ENCODE assay signal across 29 cellular contexts in the genomic region with DNA sequence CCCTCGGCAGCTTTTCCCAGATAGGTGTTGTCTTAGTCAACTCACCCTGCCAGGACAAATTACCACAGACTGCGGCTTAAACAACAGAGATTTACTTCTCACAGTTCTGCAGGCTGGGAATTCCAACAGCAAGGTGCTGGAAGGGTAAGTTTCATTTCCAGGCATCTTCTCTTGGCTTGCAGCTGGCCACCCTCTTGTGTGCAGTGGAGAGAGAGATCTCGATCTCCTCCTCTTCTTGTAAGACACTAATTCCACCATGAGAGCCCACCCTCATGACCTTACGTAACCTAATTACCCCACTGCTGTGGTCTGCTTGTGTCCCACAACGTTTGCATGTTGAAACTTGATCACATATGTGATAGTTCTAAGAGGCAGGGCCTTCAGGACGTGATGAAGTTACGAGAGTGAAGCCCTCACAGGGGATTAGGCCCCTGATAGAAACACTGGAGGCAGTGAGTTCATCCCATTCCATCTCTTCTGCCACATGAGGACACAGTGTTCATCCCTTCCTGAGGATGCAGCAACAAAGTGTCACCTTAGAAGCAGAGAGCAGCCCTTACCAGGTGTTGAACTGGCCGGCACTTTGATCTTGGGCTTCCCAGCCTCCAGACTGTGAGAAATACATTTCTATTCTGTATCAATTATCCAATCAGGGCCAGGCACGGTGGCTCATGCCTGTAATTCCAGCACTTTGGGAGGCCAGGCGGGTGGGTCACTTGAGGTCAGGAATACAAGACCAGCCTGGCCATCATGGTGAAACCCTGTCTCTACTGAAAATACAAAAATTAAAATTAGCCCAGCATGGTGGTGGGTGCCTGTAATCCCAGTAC.
"Had no signal": no experiment of that assay in that cellular context is flagged by ENCODE, and none has a peak within 500 bp of the region (broad histone marks: within the 10 kb centered on the region; RNA-seq: fewer than 3 reads in every experiment).

No MANE protein-coding gene starts in this region.

- H3K4me3 Mint-ChIP-seq: activated CD4-positive, alpha-beta T cell treated with anti-CD3 and anti-CD28 coated beads for 36 hours; activated naive CD4-positive, alpha-beta T cell treated with anti-CD3 and anti-CD28 coated beads, Interleukin-2, amount 10 ng/mL, durations not matched to agents 7 days and 5 days; activated T-cell treated with anti-CD3 and anti-CD28 coated beads, Interleukin-2, amount 50 U/mL, for 72 hours; central memory CD8-positive, alpha-beta T cell; naive thymus-derived CD8-positive, alpha-beta T cell; neural crest cell; stimulated activated naive B cell treated with anti-CD40 and anti-IgM and Interleukin-4, amounts not matched to agents 10 μg/mL and 1 μg/mL and 100 μg/mL, for 72 hours; T-cell had no signal

- H3K36me3 ChIP-seq: breast epithelium, left lung, lower lobe of right lung, pancreas, prostate gland, suprapubic skin, tibial artery had no signal

- H3K27me3 ChIP-seq: breast epithelium, left lung, pancreas, suprapubic skin, tibial artery had no signal

- H3K4me1 Mint-ChIP-seq: activated CD4-positive, alpha-beta T cell treated with anti-CD3 and anti-CD28 coated beads for 36 hours; activated naive CD4-positive, alpha-beta T cell treated with anti-CD3 and anti-CD28 coated beads, Interleukin-2, amount 10 ng/mL, durations not matched to agents 7 days and 5 days; neural crest cell; stimulated activated naive B cell treated with anti-CD40 and anti-IgM and Interleukin-4, amounts not matched to agents 10 μg/mL and 1 μg/mL and 100 μg/mL, for 72 hours had no signal

- H3K4me3 ChIP-seq: left lung, lower lobe of right lung, pancreas, prostate gland, smooth muscle cell, suprapubic skin, tibial artery had no signal

- FAIRE-seq: endometrium, frontal cortex, pancreas, urothelium cell line had no signal

- H3K9me3 Mint-ChIP-seq: central memory CD8-positive, alpha-beta T cell had no signal

- DNase-seq: activated CD4-positive, alpha-beta T cell treated with anti-CD3 and anti-CD28 coated beads for 36 hours; activated CD4-positive, CD25-positive, alpha-beta regulatory T cell; activated gamma-delta T cell; activated naive CD4-positive, alpha-beta T cell treated with anti-CD3 and anti-CD28 coated beads, Interleukin-2, amount 10 ng/mL, durations not matched to agents 7 days and 5 days; activated T-cell treated with anti-CD3 and anti-CD28 coated beads, Interleukin-2, amount 50 U/mL, for 72 hours; amygdala; dermis blood vessel endothelial cell; effector CD4-positive, alpha-beta T cell; left lung; lower lobe of right lung; mesenchymal stem cell; naive thymus-derived CD8-positive, alpha-beta T cell; nucleus accumbens; pancreas; stimulated activated CD4-positive, alpha-beta T cell treated with anti-CD3 and anti-CD28 coated beads, Interleukin-1b, Interleukin-23, amount 100 ng/mL, for 48 hours; stimulated activated CD4-positive, alpha-beta T cell treated with anti-CD3 and anti-CD28 coated beads, Interleukin-4, amount 100 ng/mL, for 4 hours; stimulated activated naive B cell treated with anti-CD40 and anti-IgM and Interleukin-4, amounts not matched to agents 10 μg/mL and 1 μg/mL and 100 μg/mL, for 72 hours; T-cell; tibial artery had no signal

- ATAC-seq: activated CD4-positive, alpha-beta T cell treated with anti-CD3 and anti-CD28 coated beads for 36 hours; activated T-cell treated with anti-CD3 and anti-CD28 coated beads, Interleukin-2, amount 50 U/mL, for 72 hours; left lung; lower lobe of right lung; naive thymus-derived CD8-positive, alpha-beta T cell; pancreas; stimulated activated naive B cell treated with anti-CD40 and anti-IgM and Interleukin-4, amounts not matched to agents 10 μg/mL and 1 μg/mL and 100 μg/mL, for 72 hours; T-cell had no signal

- H3K4me1 ChIP-seq: breast epithelium, left lung, lower lobe of right lung, pancreas, prostate gland, suprapubic skin had no signal

- H3K27ac ChIP-seq: breast epithelium, epithelial cell of prostate, left lung, lower lobe of right lung, pancreas, prostate gland, suprapubic skin, tibial artery had no signal

- H3K27me3 Mint-ChIP-seq: activated CD4-positive, alpha-beta T cell treated with anti-CD3 and anti-CD28 coated beads for 36 hours; central memory CD8-positive, alpha-beta T cell; naive thymus-derived CD8-positive, alpha-beta T cell; stimulated activated naive B cell treated with anti-CD40 and anti-IgM and Interleukin-4, amounts not matched to agents 10 μg/mL and 1 μg/mL and 100 μg/mL, for 72 hours; T-cell had no signal

- H3K9me3 ChIP-seq: left lung, lower lobe of right lung, pancreas, prostate gland, tibial artery had no signal

- H3K4me2 ChIP-seq: smooth muscle cell had no signal
